Comparison of ENCODE assay signal across 1 cellular context in the genomic region with DNA sequence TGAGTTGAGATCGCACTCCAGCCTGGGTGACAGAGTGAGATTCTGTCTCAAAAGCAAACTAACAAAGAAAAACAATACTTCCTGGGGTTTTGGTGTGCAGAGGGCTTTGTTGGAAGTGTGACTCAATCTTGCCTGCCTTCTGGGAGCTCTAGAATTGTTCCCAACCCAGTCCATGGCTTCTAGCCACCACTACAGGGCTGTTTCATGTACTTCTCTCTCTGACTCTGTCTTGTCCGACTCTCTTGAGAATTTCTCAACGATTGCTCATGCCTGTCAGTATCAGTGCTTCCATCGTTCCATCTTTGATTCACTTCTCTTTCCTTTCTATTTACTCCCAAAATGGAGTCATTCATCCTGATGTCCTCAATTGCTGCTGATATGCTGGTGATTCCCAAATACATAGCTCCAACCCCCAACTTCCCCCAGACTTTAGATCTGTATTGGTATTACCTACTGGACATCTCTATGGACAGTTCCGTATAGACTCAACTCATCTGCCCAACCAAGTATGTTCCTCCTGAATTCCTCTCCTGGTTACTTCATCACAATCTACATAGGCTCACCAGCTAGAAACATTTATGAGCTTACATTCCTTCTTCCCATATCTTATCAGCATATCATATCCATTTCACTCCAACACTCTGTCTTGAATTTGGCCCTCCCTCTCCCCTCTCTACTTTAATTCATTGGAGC.
TF ChIP-seq lines count a peak whose summit lies in the region.

No MANE protein-coding gene starts in this region.

TF ChIP-seq in GM12878, 131 proteins besides CTCF, POLR2A, EP300 and RAD21:
- TF ChIP-seq NFIC (IDR thresholded peaks at IDR 0.05; ENCODE audit: low read depth, low read length) (no peak), PKNOX1 (IDR thresholded peaks at IDR 0.05) (no peak), SMAD1 (IDR thresholded peaks at IDR 0.05; ENCODE audit: low read depth, partially characterized antibody) (no peak), ATF3 (IDR thresholded peaks at IDR 0.05; ENCODE audit: borderline replicate concordance, extremely low read depth, low read depth, low read length) (no peak), TAF1 (IDR thresholded peaks at IDR 0.05; ENCODE audit: borderline replicate concordance, low read depth, low read length) (no peak), ELK1 (IDR thresholded peaks at IDR 0.05; ENCODE audit: low read depth, low read length) (no peak), PML (IDR thresholded peaks at IDR 0.05; ENCODE audit: low read length) (no peak), ZNF24 (IDR thresholded peaks at IDR 0.05) (no peak)
